Comparison of ENCODE assay signal across 11 cellular contexts in genomic region chr3:46370784-46371183, GRCh38. TPM values are rescaled to one million over a fixed set of nuclear protein-coding genes. Genes with fewer than 3 reads are reported as not detected.
DNase-seq lines count a peak whose midpoint lies in the region; ATAC-seq lines count a peak whose summit lies in the region.
"Had no signal": no experiment of that assay in that cellular context is flagged by ENCODE, and none has a peak within 500 bp of the region (broad histone marks: within the 10 kb centered on the region; RNA-seq: fewer than 3 reads in every experiment).

CCR5 (plus strand) TSS chr3:46370946; CDS start chr3:46372903, 1,957 bp downstream.

- peaks cover 7% of the 10 kb centered on the region for H3K36me3 Mint-ChIP-seq in T-helper 17 cell (ENCODE audit: low read depth)
- H3K36me3 Mint-ChIP-seq in stimulated activated naive CD8-positive, alpha-beta T cell treated with anti-CD3 and anti-CD28 coated beads, Interleukin-15, Interleukin-2, amounts not matched to agents 100 ng/mL and 50 ng/mL, for 24 hours (ENCODE audit: low read depth), result no peaks in the 10 kb centered on the region

- peak within 1 kb of the TSS; percentile 28 to 29 for H3K27ac ChIP-seq in esophagus (ENCODE audit: low read depth in 2 of 2, low read length in 1 of 2)

- no peaks in the 10 kb centered on the region for H3K36me3 ChIP-seq in esophagus (ENCODE audit: control insufficient read depth in 2 of 2, insufficient read depth in 2 of 2, low read length in 1 of 2)

- peak within 1 kb of the TSS in 1 of 2 donors; percentile 16 for H3K4me3 ChIP-seq in esophagus (ENCODE audit: low read depth in 1 of 2, low read length in 2 of 2)

- H3K4me3 Mint-ChIP-seq in T-helper 17 cell, result peak within 1 kb of the TSS; percentile 81
- H3K4me3 Mint-ChIP-seq in stimulated activated naive CD8-positive, alpha-beta T cell treated with anti-CD3 and anti-CD28 coated beads, Interleukin-15, Interleukin-2, amounts not matched to agents 100 ng/mL and 50 ng/mL, for 24 hours, result peak within 1 kb of the TSS; percentile 57

- peak within 1 kb of the TSS; percentile 92 for H3K27ac Mint-ChIP-seq in T-helper 17 cell
- H3K27ac Mint-ChIP-seq in stimulated activated naive CD8-positive, alpha-beta T cell treated with anti-CD3 and anti-CD28 coated beads, Interleukin-15, Interleukin-2, amounts not matched to agents 100 ng/mL and 50 ng/mL, for 24 hours, result peak within 1 kb of the TSS; percentile 88

- H3K4me1 ChIP-seq in esophagus (ENCODE audit: control insufficient read depth in 2 of 2, insufficient read depth in 2 of 2, low read length in 1 of 2), result peaks cover 0 to 2% of the 10 kb centered on the region in 2 donors

- no peaks in the 10 kb centered on the region for H3K9me3 Mint-ChIP-seq in stimulated activated naive CD8-positive, alpha-beta T cell treated with anti-CD3 and anti-CD28 coated beads, Interleukin-15, Interleukin-2, amounts not matched to agents 100 ng/mL and 50 ng/mL, for 24 hours

- ATAC-seq in T-helper 17 cell (peak; percentile 60), HG03097 (IDR thresholded peaks at IDR 0.05; ENCODE audit: low FRiP score, unreplicated experiment) (no peak)

- WGBS in esophagus, 2 donors, result 22 to 26% methylated on average over 4 of the region's 4 CpGs

- no peaks in the 10 kb centered on the region for H3K9me3 ChIP-seq in T-helper 17 cell (ENCODE audit: control insufficient read depth, low read length, poor library complexity, severe bottlenecking)
- H3K9me3 ChIP-seq in esophagus (ENCODE audit: control insufficient read depth in 2 of 2, insufficient read depth in 1 of 2, low read depth in 1 of 2, low read length in 1 of 2), result no peaks in the 10 kb centered on the region

- DNase-seq in activated CD4-positive, alpha-beta T cell treated with anti-CD3 and anti-CD28 coated beads for 48 hours, result peak; percentile 39
- no peak for DNase-seq in activated CD4-positive, alpha-beta T cell treated with anti-CD3 and anti-CD28 coated beads, Interleukin-2, amount 50 U/mL, for 4 hours
- DNase-seq in T-helper 17 cell (no peak), SW 1271 (lab: John Stamatoyannopoulos, UW) (no peak), NCI-H526 (lab: John Stamatoyannopoulos, UW) (no peak)
- DNase-seq: NCI-H510A treated with DMSO at 0.1 percent for 48 hours had no signal

- H3K27me3 Mint-ChIP-seq in T-helper 17 cell, result no peaks in the 10 kb centered on the region
- H3K27me3 Mint-ChIP-seq in stimulated activated naive CD8-positive, alpha-beta T cell treated with anti-CD3 and anti-CD28 coated beads, Interleukin-15, Interleukin-2, amounts not matched to agents 100 ng/mL and 50 ng/mL, for 24 hours, result peaks cover 36% of the 10 kb centered on the region

- H3K27me3 ChIP-seq in esophagus (ENCODE audit: control insufficient read depth in 1 of 2, insufficient read depth in 2 of 2, low read length in 2 of 2), result peaks cover 0 to 3% of the 10 kb centered on the region in 2 donors

- peaks cover 60% of the 10 kb centered on the region for H3K4me1 Mint-ChIP-seq in T-helper 17 cell
- H3K4me1 Mint-ChIP-seq in stimulated activated naive CD8-positive, alpha-beta T cell treated with anti-CD3 and anti-CD28 coated beads, Interleukin-15, Interleukin-2, amounts not matched to agents 100 ng/mL and 50 ng/mL, for 24 hours (ENCODE audit: low read depth), result peaks cover 50% of the 10 kb centered on the region

RNA-seq across cellular contexts. Expression of gene CCR5, which starts in this region (rescaled TPM):
- 1 to 10 TPM; 3.2 to 8.3 TPM for total RNA-seq in T-helper 17 cell
- 1 to 10 TPM in 1 of 2 donors, under 1 TPM in 1; 0.73 to 1.2 TPM for polyA plus RNA-seq in esophagus
- total RNA-seq: A673, MCF 10A had no signal
